Comparison of ENCODE assay signal across 9 cellular contexts in genomic region chr13:31431722-31432137, GRCh38.
DNase-seq lines count a peak whose midpoint lies in the region; ATAC-seq, FAIRE-seq and TF ChIP-seq lines count a peak whose summit lies in the region.
"Had no signal": no experiment of that assay in that cellular context is flagged by ENCODE, and none has a peak within 500 bp of the region (broad histone marks: within the 10 kb centered on the region; RNA-seq: fewer than 3 reads in every experiment).

No MANE protein-coding gene starts in this region.

- H3K4me2 ChIP-seq in PC-3 (ENCODE audit: low read length), result no peak overlapping the region
- H3K4me2 ChIP-seq: BLaER1 treated with 17β-estradiol and CSF1 and Interleukin-3, amounts not matched to agents 10 nM and 100 nM had no signal

- intact Hi-C loops in PC-3 (cut with micrococcal nuclease) (loop anchor here (1.0 kb wide), 2 partner anchors 311 to 366 kb away; no protein-coding TSS in a partner anchor), heart right ventricle (cut with DNase I) (loop anchor here (1.0 to 10.0 kb wide), 7 partner anchors 309 to 366 kb away; no protein-coding TSS in a partner anchor), posterior vena cava (cut with DNase I) (no loop called here)

- H3K4me1 ChIP-seq in PC-3 (ENCODE audit: insufficient read depth, low read length) (no peaks in the 10 kb centered on the region), heart right ventricle (no peaks in the 10 kb centered on the region), small intestine (ENCODE audit: control insufficient read depth in 2 of 2, insufficient read depth in 1 of 2, low read depth in 1 of 2, low read length in 1 of 2) (no peaks in the 10 kb centered on the region)
- H3K4me1 ChIP-seq: BLaER1 treated with 17β-estradiol and CSF1 and Interleukin-3, amounts not matched to agents 10 nM and 100 nM had no signal

- H3K27ac ChIP-seq in PC-3 (ENCODE audit: low read length), result no peak overlapping the region
- H3K27ac ChIP-seq in heart right ventricle, result no peak overlapping the region
- H3K27ac ChIP-seq in small intestine (ENCODE audit: low read depth in 1 of 2, low read length in 1 of 2), result no peak overlapping the region
- H3K27ac ChIP-seq: BLaER1 treated with 17β-estradiol and CSF1 and Interleukin-3, amounts not matched to agents 10 nM and 100 nM had no signal

- H3K4me3 ChIP-seq in PC-3 (ENCODE audit: low read length), result no peak overlapping the region
- no peak overlapping the region for H3K4me3 ChIP-seq in heart right ventricle
- H3K4me3 ChIP-seq in small intestine (ENCODE audit: low read depth in 1 of 2, low read length in 2 of 2), result no peak overlapping the region
- H3K4me3 ChIP-seq: BLaER1 treated with 17β-estradiol and CSF1 and Interleukin-3, amounts not matched to agents 10 nM and 100 nM had no signal

- H3K9me3 ChIP-seq in PC-3 (ENCODE audit: low read length), result no peaks in the 10 kb centered on the region
- no peaks in the 10 kb centered on the region for H3K9me3 ChIP-seq in heart right ventricle
- no peaks in the 10 kb centered on the region for H3K9me3 ChIP-seq in small intestine (ENCODE audit: control insufficient read depth, low read depth)

- TF ChIP-seq CTCF in PC-3 (conservative IDR thresholded peaks at IDR 0.05; ENCODE audit: low read depth, low read length) (peak; percentile 60), heart right ventricle (IDR thresholded peaks at IDR 0.05) (peak; percentile 67 to 94 (median 88))

- no peaks in the 10 kb centered on the region for H3K9me2 ChIP-seq in PC-3 (replicated peaks; ENCODE audit: low read length)

- ATAC-seq in HG03025 (IDR thresholded peaks at IDR 0.05; ENCODE audit: low FRiP score, unreplicated experiment) (peak; percentile 68), PC-3 (peak; percentile 65), heart right ventricle (peak in 5 of 8 donors; percentile 48 to 73 (median 55))

- H3K36me3 ChIP-seq in PC-3 (ENCODE audit: low read depth, low read length) (no peaks in the 10 kb centered on the region), heart right ventricle (no peaks in the 10 kb centered on the region), small intestine (ENCODE audit: control insufficient read depth in 2 of 2, insufficient read depth in 2 of 2, low read length in 2 of 2) (no peaks in the 10 kb centered on the region)
- H3K36me3 ChIP-seq: BLaER1 treated with 17β-estradiol and CSF1 and Interleukin-3, amounts not matched to agents 10 nM and 100 nM had no signal

- no peaks in the 10 kb centered on the region for H4K20me1 ChIP-seq in PC-3 (ENCODE audit: low read length)
- H4K20me1 ChIP-seq: BLaER1 treated with 17β-estradiol and CSF1 and Interleukin-3, amounts not matched to agents 10 nM and 100 nM had no signal

- POLR2A ChIA-PET in PC-3 (lab: Charles Lee; ENCODE audit: unreplicated experiment), result no interaction called here

- DNase-seq in NCI-H1694 treated with DMSO at 0.1 percent for 48 hours (lab: John Stamatoyannopoulos, UW) (peak; percentile 11), NCI-H1694 (lab: John Stamatoyannopoulos, UW) (no peak), PC-3 (peak; percentile 58), heart right ventricle (peak; percentile 22 to 55), small intestine (peak; percentile 17), posterior vena cava (ENCODE audit: low spot score) (no peak)
- DNase-seq in activated effector memory CD4-positive, alpha-beta T cell treated with anti-CD3 and anti-CD28 coated beads, Interleukin-2, amount 50 U/mL, for 16 hours, result peak; percentile 79

- H2AFZ ChIP-seq in PC-3 (ENCODE audit: low read length), result no peak overlapping the region

- CTCF ChIA-PET in PC-3 (lab: Charles Lee), result no interaction called here

- BruUV-seq in PC-3 (replicated peaks; lab: Mats Ljungman, UMichigan), result no TSS peak

- H3K9ac ChIP-seq in PC-3 (ENCODE audit: low read length), result no peak overlapping the region
- H3K9ac ChIP-seq: BLaER1 treated with 17β-estradiol and CSF1 and Interleukin-3, amounts not matched to agents 10 nM and 100 nM had no signal

- no peaks in the 10 kb centered on the region for H3F3A ChIP-seq in PC-3 (ENCODE audit: low read length, unreplicated experiment)

- no peak for FAIRE-seq in small intestine (lab: Jason Lieb, UNC)

- 15 to 22% methylated on average over 4 of the region's 4 CpGs for WGBS in heart right ventricle, 2 donors
- WGBS in small intestine, 3 donors, result 37 to 49% (median 42%) methylated on average over 4 of the region's 4 CpGs

- peaks cover 32% of the 10 kb centered on the region for H3K27me3 ChIP-seq in PC-3 (ENCODE audit: low read length)
- peaks cover 0 to 8% (median 0%) of the 10 kb centered on the region in 7 donors for H3K27me3 ChIP-seq in heart right ventricle
- no peaks in the 10 kb centered on the region for H3K27me3 ChIP-seq in small intestine (ENCODE audit: control insufficient read depth in 2 of 2, insufficient read depth in 2 of 2, low read length in 2 of 2)
- H3K27me3 ChIP-seq: BLaER1 treated with 17β-estradiol and CSF1 and Interleukin-3, amounts not matched to agents 10 nM and 100 nM had no signal

- no peaks in the 10 kb centered on the region for H3K79me2 ChIP-seq in PC-3 (ENCODE audit: low read length)

Comparison
In these comparisons a context has a peak if more than half of its experiments do, and no peak if none do; other contexts are left out.
1. DNase-seq: peak in NCI-H1694 treated with DMSO at 0.1 percent for 48 hours (single experiment), PC-3 (single experiment), activated effector memory CD4-positive, alpha-beta T cell treated with anti-CD3 and anti-CD28 coated beads, Interleukin-2, amount 50 U/mL, for 16 hours (single experiment), heart right ventricle (2 of 2) and small intestine (single experiment); none in NCI-H1694 (single experiment) and posterior vena cava (single experiment).
2. intact Hi-C loops: an anchor here in PC-3 (1.0 kb wide) and heart right ventricle (1.0 to 10.0 kb wide); none called in posterior vena cava.
3. Peak in every context shown above with its lines, with median percentiles within 50 percentile points of each other: ATAC-seq.